In genomic region chr2:207734264-207734635, GRCh38 we compare ENCODE assay signal across 8 cellular contexts. TPM values are rescaled to one million over a fixed set of nuclear protein-coding genes. Genes with fewer than 3 reads are reported as not detected.
DNase-seq lines count a peak whose midpoint lies in the region; ATAC-seq and TF ChIP-seq lines count a peak whose summit lies in the region.

No MANE protein-coding gene starts in this region.

- H3K4me1 ChIP-seq in breast epithelium = no peaks in the 10 kb centered on the region

- TF ChIP-seq CTCF in MCF 10A (IDR thresholded peaks at IDR 0.05; ENCODE audit: unreplicated experiment) = peak; percentile 26
- TF ChIP-seq CTCF in breast epithelium (IDR thresholded peaks at IDR 0.05) = peak in 1 of 3 donors; percentile 17
- peak; percentile 57 for TF ChIP-seq CTCF in RWPE1 (conservative IDR thresholded peaks at IDR 0.05; ENCODE audit: low read depth)
- peak; percentile 45 for TF ChIP-seq CTCF in type B pancreatic cell (conservative IDR thresholded peaks at IDR 0.05)

- H3K4me3 Mint-ChIP-seq in MCF 10A (ENCODE audit: unreplicated experiment) = no peak overlapping the region
- no peak overlapping the region for H3K4me3 Mint-ChIP-seq in type B pancreatic cell

- CTCF ChIA-PET in MCF 10A (lab: Yijun Ruan, JAX) = interaction anchor here (0.5 to 4.3 kb wide), 41 partner anchors 9 to 1986 kb away, joined by 3 to 47 read pairs (median 4); partner anchors contain the start of genes CCNYL1, CREB1 and METTL21A
- CTCF ChIA-PET in RWPE1 (lab: Yijun Ruan, JAX) = interaction anchor here (0.6 to 1.4 kb wide), 5 partner anchors 12 to 471 kb away, joined by 3 to 14 read pairs (median 5); partner anchors contain the start of gene METTL21A

- no peak overlapping the region for H3K4me3 ChIP-seq in breast epithelium

- no peak overlapping the region for H3K27ac ChIP-seq in breast epithelium
- no peak overlapping the region for H3K27ac ChIP-seq in RWPE1

- H3K9me3 ChIP-seq in breast epithelium = no peaks in the 10 kb centered on the region

- no peaks in the 10 kb centered on the region for H3K27me3 Mint-ChIP-seq in MCF 10A (ENCODE audit: insufficient read depth, unreplicated experiment)
- no peaks in the 10 kb centered on the region for H3K27me3 Mint-ChIP-seq in type B pancreatic cell

- BruUV-seq in MCF 10A (replicated peaks; lab: Mats Ljungman, UMichigan) = no TSS peak

- DNase-seq in MCF 10A (ENCODE audit: unreplicated experiment) (peak; percentile 43), breast epithelium (ENCODE audit: low spot score in 2 of 2) (no peak), RWPE1 (ENCODE audit: low spot score) (no peak), glomerular visceral epithelial cell (ENCODE audit: extremely low spot score) (peak; percentile 51), type B pancreatic cell (ENCODE audit: extremely low spot score, unreplicated experiment) (no peak), cortex of kidney (lab: John Stamatoyannopoulos, UW) (no peak)

- H3K36me3 Mint-ChIP-seq in MCF 10A (ENCODE audit: insufficient read depth, unreplicated experiment) (peaks cover 19% of the 10 kb centered on the region), type B pancreatic cell (peaks cover 12% of the 10 kb centered on the region)

- H3K4me1 Mint-ChIP-seq in MCF 10A (ENCODE audit: insufficient read depth, unreplicated experiment) = peaks cover 5% of the 10 kb centered on the region
- H3K4me1 Mint-ChIP-seq in type B pancreatic cell (ENCODE audit: unreplicated experiment) = no peaks in the 10 kb centered on the region

- no peaks in the 10 kb centered on the region for H3K27me3 ChIP-seq in breast epithelium

- no peak for TF ChIP-seq POLR2A in breast epithelium (IDR thresholded peaks at IDR 0.05)

- POLR2A ChIA-PET in MCF 10A (lab: Yijun Ruan, JAX) (interaction anchor here (0.6 to 3.1 kb wide), 9 partner anchors 23 to 937 kb away, joined by 3 to 20 read pairs (median 5); partner anchors contain the start of genes CCNYL1 and METTL21A), RWPE1 (lab: Yijun Ruan, JAX; ENCODE audit: low non-redundant PET) (no interaction called here)

- H3K9me3 Mint-ChIP-seq in MCF 10A (ENCODE audit: unreplicated experiment) (no peaks in the 10 kb centered on the region), type B pancreatic cell (no peaks in the 10 kb centered on the region)

- H3K27ac Mint-ChIP-seq in MCF 10A (ENCODE audit: low read depth, unreplicated experiment) (no peak overlapping the region), type B pancreatic cell (no peak overlapping the region)

- no peaks in the 10 kb centered on the region for H3K36me3 ChIP-seq in breast epithelium

- intact Hi-C loops in MCF 10A (cut with micrococcal nuclease) = loop anchor here (1.0 to 5.0 kb wide), 2 partner anchors 108 to 247 kb away; no protein-coding TSS in a partner anchor
- intact Hi-C loops in breast epithelium (cut with DNase I; ENCODE audit: low total_unique reads) = no loop called here

- ATAC-seq in HG02970 (IDR thresholded peaks at IDR 0.05; ENCODE audit: low FRiP score, unreplicated experiment) (no peak), GM19324 (IDR thresholded peaks at IDR 0.05; ENCODE audit: low FRiP score, unreplicated experiment) (no peak)

RNA-seq across cellular contexts. Expression of gene CCNYL1, which starts 22.8 kb away (rescaled TPM):
- 19.7 and 23.3 TPM in 2 replicates for total RNA-seq in MCF 10A (2022)
- 10 to 100 TPM in 2 of 3 donors, 1 to 10 TPM in 1; 10.0 to 17.4 (median 11.8) TPM for total RNA-seq in breast epithelium
- total RNA-seq in type B pancreatic cell (ENCODE audit: low replicate concordance) = 20.8 and 30.7 TPM in 2 replicates

RNA-seq across cellular contexts. Expression of gene FZD5, which starts 35.5 kb away (rescaled TPM):
- total RNA-seq in MCF 10A (2022) = 2.6 and 4.3 TPM in 2 replicates
- 10 to 100 TPM in 2 of 3 donors, 1 to 10 TPM in 1; 5.2 to 17.0 (median 12.1) TPM for total RNA-seq in breast epithelium
- 10.8 and 15.1 TPM in 2 replicates for total RNA-seq in type B pancreatic cell (ENCODE audit: low replicate concordance)

Comparison
In these comparisons a context has a peak if more than half of its experiments do, and no peak if none do; other contexts are left out.
1. DNase-seq: peak in MCF 10A (single experiment) and glomerular visceral epithelial cell (single experiment); none in breast epithelium (0 of 2), RWPE1 (single experiment), type B pancreatic cell (single experiment) and cortex of kidney (single experiment).